In genomic region chr3:125443923-125444322, GRCh38 we compare ENCODE assay signal across 1 cellular context.
TF ChIP-seq lines count a peak whose summit lies in the region.

No MANE protein-coding gene starts in this region.

TF ChIP-seq in SK-N-SH, 30 proteins besides CTCF, POLR2A, EP300 and RAD21 (continued from another document):
- TF ChIP-seq REST (IDR thresholded peaks at IDR 0.05; ENCODE audit: low read depth, low read length) (no peak), GABPA (IDR thresholded peaks at IDR 0.05; ENCODE audit: low read depth) (no peak), USF2 (IDR thresholded peaks at IDR 0.05; ENCODE audit: borderline replicate concordance, low read depth, low read length) (no peak), YY1 (IDR thresholded peaks at IDR 0.05; ENCODE audit: low read depth) (no peak), RXRA (IDR thresholded peaks at IDR 0.05; ENCODE audit: borderline replicate concordance, low read depth) (no peak), MAX (IDR thresholded peaks at IDR 0.05; ENCODE audit: low read depth) (no peak), SIN3A (IDR thresholded peaks at IDR 0.05; ENCODE audit: borderline replicate concordance, low read depth, low read length) (no peak)
- TF ChIP-seq, protein P1, sequence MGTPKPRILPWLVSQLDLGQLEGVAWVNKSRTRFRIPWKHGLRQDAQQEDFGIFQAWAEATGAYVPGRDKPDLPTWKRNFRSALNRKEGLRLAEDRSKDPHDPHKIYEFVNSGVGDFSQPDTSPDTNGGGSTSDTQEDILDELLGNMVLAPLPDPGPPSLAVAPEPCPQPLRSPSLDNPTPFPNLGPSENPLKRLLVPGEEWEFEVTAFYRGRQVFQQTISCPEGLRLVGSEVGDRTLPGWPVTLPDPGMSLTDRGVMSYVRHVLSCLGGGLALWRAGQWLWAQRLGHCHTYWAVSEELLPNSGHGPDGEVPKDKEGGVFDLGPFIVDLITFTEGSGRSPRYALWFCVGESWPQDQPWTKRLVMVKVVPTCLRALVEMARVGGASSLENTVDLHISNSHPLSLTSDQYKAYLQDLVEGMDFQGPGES (IDR thresholded peaks at IDR 0.05; ENCODE audit: low read depth, low read length) = no peak
